In genomic region chr16:55487048-55487803, GRCh38 we compare ENCODE assay signal across 10 cellular contexts. TPM values are rescaled to one million over a fixed set of nuclear protein-coding genes. Genes with fewer than 3 reads are reported as not detected.
DNase-seq lines count a peak whose midpoint lies in the region; ATAC-seq and TF ChIP-seq lines count a peak whose summit lies in the region.
"Had no signal": no experiment of that assay in that cellular context is flagged by ENCODE, and none has a peak within 500 bp of the region (broad histone marks: within the 10 kb centered on the region; RNA-seq: fewer than 3 reads in every experiment).

No MANE protein-coding gene starts in this region.

- no peak overlapping the region for H3K4me3 ChIP-seq in AG09309 (ENCODE audit: control insufficient read depth, low read depth, low read length)
- no peak overlapping the region for H3K4me3 ChIP-seq in ascending aorta
- no peak overlapping the region for H3K4me3 ChIP-seq in gastrocnemius medialis
- H3K4me3 ChIP-seq: BLaER1 had no signal

- no peak for TF ChIP-seq POLR2A in gastrocnemius medialis (IDR thresholded peaks at IDR 0.05)

- H3K9me3 ChIP-seq in ascending aorta: no peaks in the 10 kb centered on the region
- H3K9me3 ChIP-seq in gastrocnemius medialis: no peaks in the 10 kb centered on the region
- H3K9me3 ChIP-seq: BLaER1 had no signal

- intact Hi-C loops in ascending aorta (cut with DNase I): no loop called here
- intact Hi-C loops in left cardiac atrium (cut with DNase I): no loop called here
- intact Hi-C loops in gastrocnemius medialis (cut with DNase I; ENCODE audit: low total_unique reads): no loop called here

- H3K27ac ChIP-seq in ascending aorta (peak overlapping the region; percentile 43 to 45), gastrocnemius medialis (peak overlapping the region; percentile 54 to 69 (median 63))
- H3K27ac ChIP-seq: BLaER1 had no signal

- ATAC-seq in left cardiac atrium: peak; percentile 49 to 78
- peak; percentile 76 to 77 for ATAC-seq in gastrocnemius medialis

- in situ Hi-C loops in gastrocnemius medialis (cut with MboI; ENCODE audit: low sequenced_read_pairs in 4 of 4): no loop called here

- H3K36me3 ChIP-seq in ascending aorta (peaks cover 65 to 76% of the 10 kb centered on the region in 2 donors), gastrocnemius medialis (no peaks in the 10 kb centered on the region)
- H3K36me3 ChIP-seq: BLaER1 had no signal

- DNase-seq in AG09309 (ENCODE audit: low read depth) (peak; percentile 96), ascending aorta (ENCODE audit: low spot score in 2 of 2) (peak in 1 of 2 donors; percentile 74), left cardiac atrium (peak; percentile 70), gastrocnemius medialis (peak; percentile 52 to 72), DMS114 treated with DMSO at 0.1 percent for 48 hours (lab: John Stamatoyannopoulos, UW; ENCODE audit: unreplicated experiment) (no peak), UCSD-AML1 (lab: John Stamatoyannopoulos, UW; ENCODE audit: unreplicated experiment) (no peak), COLO668 (lab: John Stamatoyannopoulos, UW; ENCODE audit: unreplicated experiment) (no peak), DMS153 (lab: John Stamatoyannopoulos, UW) (no peak)
- DNase-seq: NCI-H526 treated with DMSO at 0.1 percent for 48 hours had no signal

- TF ChIP-seq CTCF in AG09309 (IDR thresholded peaks at IDR 0.05; ENCODE audit: control insufficient read depth, insufficient read depth, low read depth, low read length, missing control alignments) (no peak), ascending aorta (IDR thresholded peaks at IDR 0.05) (no peak), gastrocnemius medialis (IDR thresholded peaks at IDR 0.05 in 4 of 5, conservative IDR thresholded peaks at IDR 0.05 in 1 of 5) (no peak)

- H3K4me1 ChIP-seq in ascending aorta (no peaks in the 10 kb centered on the region), gastrocnemius medialis (peaks cover 0 to 6% of the 10 kb centered on the region in 2 donors)
- H3K4me1 ChIP-seq: BLaER1 had no signal

- no peaks in the 10 kb centered on the region for H3K27me3 ChIP-seq in ascending aorta
- H3K27me3 ChIP-seq in gastrocnemius medialis: peaks cover 0 to under 1% (median 0%) of the 10 kb centered on the region in 3 donors
- H3K27me3 ChIP-seq: BLaER1 had no signal

RNA-seq across cellular contexts. Expression of gene MMP2, which starts 8.2 kb away (rescaled TPM):
- 325 TPM for total RNA-seq in ascending aorta
- 100 to 1,000 TPM; 153 to 204 TPM for total RNA-seq in left cardiac atrium
- total RNA-seq in gastrocnemius medialis: 100 to 1,000 TPM in 1 of 4 donors, 10 to 100 TPM in 3; 26.6 to 119 (median 55.6) TPM

RNA-seq across cellular contexts. Expression of gene LPCAT2, which starts 21.6 kb away (rescaled TPM):
- 44.2 TPM for total RNA-seq in ascending aorta
- total RNA-seq in left cardiac atrium: 10 to 100 TPM; 10.8 to 12.2 TPM
- total RNA-seq in gastrocnemius medialis: 1 to 10 TPM; 1.2 to 6.7 (median 4.7) TPM

Comparison
In these comparisons a context has a peak if more than half of its experiments do, and no peak if none do; other contexts are left out.
1. DNase-seq: peak in AG09309 (single experiment), left cardiac atrium (single experiment) and gastrocnemius medialis (2 of 2); none in DMS114 treated with DMSO at 0.1 percent for 48 hours (single experiment), UCSD-AML1 (single experiment), COLO668 (single experiment) and DMS153 (single experiment).